22 cellular contexts compared by ENCODE assay signal in the genomic region with DNA sequence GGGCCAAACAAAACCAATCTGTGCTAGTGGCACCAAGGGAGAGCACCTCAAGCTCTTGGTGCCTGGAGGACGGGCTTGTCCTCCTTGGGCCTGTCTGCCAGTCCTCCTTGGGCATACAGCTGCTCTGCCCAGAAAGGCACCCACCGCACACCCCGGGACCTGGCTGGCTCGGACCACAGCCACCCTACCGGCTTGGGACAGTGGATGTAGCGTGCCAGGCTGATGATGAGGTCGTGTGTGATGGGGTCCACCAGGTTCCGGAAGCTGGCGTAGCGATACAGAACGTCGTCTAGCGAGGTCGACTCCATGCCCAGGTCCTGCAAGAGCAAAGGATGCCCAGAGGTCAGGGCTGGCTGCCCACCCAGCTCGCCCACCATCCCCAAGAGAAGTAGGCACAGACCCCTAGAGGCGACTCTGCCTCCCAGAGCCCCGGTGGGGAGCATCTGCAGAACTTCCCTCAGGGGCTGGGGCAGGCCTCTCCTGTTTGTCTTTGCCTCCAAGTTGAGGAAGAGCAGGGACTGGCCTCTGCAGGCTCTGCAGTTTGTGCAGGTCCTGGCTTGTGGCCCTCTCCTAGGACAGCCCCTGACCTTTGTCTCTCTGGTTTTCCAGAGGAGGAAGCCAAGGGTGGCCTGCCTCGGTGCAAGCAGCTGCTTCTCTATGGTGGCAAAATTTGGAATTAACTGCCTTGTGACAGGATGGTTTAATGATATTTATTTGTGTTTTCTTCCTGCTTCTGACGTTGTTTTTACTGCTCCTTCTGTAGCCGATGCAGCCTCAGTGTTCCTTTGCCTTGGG. TPM values are rescaled to one million over a fixed set of nuclear protein-coding genes. Genes with fewer than 3 reads are reported as not detected.
DNase-seq lines count a peak whose midpoint lies in the region; ATAC-seq and TF ChIP-seq lines count a peak whose summit lies in the region.
"Had no signal": no experiment of that assay in that cellular context is flagged by ENCODE, and none has a peak within 500 bp of the region (broad histone marks: within the 10 kb centered on the region; RNA-seq: fewer than 3 reads in every experiment).

No MANE protein-coding gene starts in this region.

- H2AFZ ChIP-seq in osteoblast (ENCODE audit: low read length) = no peak overlapping the region

- H3K27me3 ChIP-seq in osteoblast (ENCODE audit: insufficient read depth, low read length) = no peaks in the 10 kb centered on the region

- H3K4me3 ChIP-seq in osteoblast (ENCODE audit: insufficient read depth, low read length) = no peak overlapping the region

- no peaks in the 10 kb centered on the region for H3K9me3 ChIP-seq in osteoblast (ENCODE audit: low read depth, low read length)

- H3K27me3 Mint-ChIP-seq in T-helper 1 cell treated with Interleukin-12 subunit alpha and Interleukin-12 subunit beta and Interleukin-4 antibody, amounts not matched to agents 30 μg/mL and 1 μg/mL, for 36 hours (ENCODE audit: low read depth) = no peaks in the 10 kb centered on the region
- H3K27me3 Mint-ChIP-seq in WTC11 (ENCODE audit: low read depth) = no peaks in the 10 kb centered on the region; the same call in 1 of the 2 replicates
- no peaks in the 10 kb centered on the region for H3K27me3 Mint-ChIP-seq in activated CD8-positive, alpha-beta memory T cell treated with anti-CD3 and anti-CD28 coated beads, Interleukin-2, amount 10 ng/mL, durations not matched to agents 7 days and 5 days

- H3K36me3 ChIP-seq in osteoblast (ENCODE audit: insufficient read depth, low read length) = peaks cover 6% of the 10 kb centered on the region

- no peak overlapping the region for H3K4me3 Mint-ChIP-seq in T-helper 1 cell treated with Interleukin-12 subunit alpha and Interleukin-12 subunit beta and Interleukin-4 antibody, amounts not matched to agents 30 μg/mL and 1 μg/mL, for 36 hours
- H3K4me3 Mint-ChIP-seq in WTC11 = no peak overlapping the region
- no peak overlapping the region for H3K4me3 Mint-ChIP-seq in activated CD8-positive, alpha-beta memory T cell treated with anti-CD3 and anti-CD28 coated beads, Interleukin-2, amount 10 ng/mL, durations not matched to agents 7 days and 5 days
- H3K4me3 Mint-ChIP-seq: CD14-positive monocyte had no signal

- no peaks in the 10 kb centered on the region for H3K4me1 Mint-ChIP-seq in T-helper 1 cell treated with Interleukin-12 subunit alpha and Interleukin-12 subunit beta and Interleukin-4 antibody, amounts not matched to agents 30 μg/mL and 1 μg/mL, for 36 hours (ENCODE audit: low read depth)
- peaks cover 54% of the 10 kb centered on the region for H3K4me1 Mint-ChIP-seq in WTC11
- H3K4me1 Mint-ChIP-seq in activated CD8-positive, alpha-beta memory T cell treated with anti-CD3 and anti-CD28 coated beads, Interleukin-2, amount 10 ng/mL, durations not matched to agents 7 days and 5 days = no peaks in the 10 kb centered on the region

- CTCF ChIA-PET in WTC11 (lab: Charles Lee) = interaction anchor here (0.7 to 7.6 kb wide), 7 partner anchors 9 to 127 kb away, joined by 3 to 56 read pairs (median 4); no protein-coding TSS in a partner anchor
- CTCF ChIA-PET in activated CD8-positive, alpha-beta memory T cell treated with anti-CD3 and anti-CD28 coated beads, Interleukin-2, amount 10 ng/mL, durations not matched to agents 7 days and 5 days (lab: Charles Lee) = interaction anchor here (1.4 kb wide), 1 partner anchor 9 kb away, joined by 4 read pairs; no protein-coding TSS in a partner anchor

- H3K4me1 ChIP-seq in osteoblast (ENCODE audit: insufficient read depth, low read length) = no peaks in the 10 kb centered on the region

- no peaks in the 10 kb centered on the region for H3K9me3 Mint-ChIP-seq in T-helper 1 cell treated with Interleukin-12 subunit alpha and Interleukin-12 subunit beta and Interleukin-4 antibody, amounts not matched to agents 30 μg/mL and 1 μg/mL, for 36 hours
- H3K9me3 Mint-ChIP-seq in WTC11 = no peaks in the 10 kb centered on the region
- no peaks in the 10 kb centered on the region for H3K9me3 Mint-ChIP-seq in activated CD8-positive, alpha-beta memory T cell treated with anti-CD3 and anti-CD28 coated beads, Interleukin-2, amount 10 ng/mL, durations not matched to agents 7 days and 5 days (ENCODE audit: low read depth)
- H3K9me3 Mint-ChIP-seq: CD14-positive monocyte had no signal

- POLR2A ChIA-PET in WTC11 (lab: Charles Lee) = no interaction called here

- TF ChIP-seq CTCF in WTC11 (IDR thresholded peaks at IDR 0.05) (no peak), osteoblast (IDR thresholded peaks at IDR 0.05; ENCODE audit: extremely low read depth, low read depth, low read length) (no peak)

- H3K36me3 Mint-ChIP-seq in T-helper 1 cell treated with Interleukin-12 subunit alpha and Interleukin-12 subunit beta and Interleukin-4 antibody, amounts not matched to agents 30 μg/mL and 1 μg/mL, for 36 hours (ENCODE audit: low read depth) = no peaks in the 10 kb centered on the region
- H3K36me3 Mint-ChIP-seq in WTC11 = peaks cover 13% of the 10 kb centered on the region; the same call in 1 of the 2 replicates
- peaks cover 1% of the 10 kb centered on the region for H3K36me3 Mint-ChIP-seq in activated CD8-positive, alpha-beta memory T cell treated with anti-CD3 and anti-CD28 coated beads, Interleukin-2, amount 10 ng/mL, durations not matched to agents 7 days and 5 days

- DNase-seq in T-helper 1 cell = no peak
- no peak for DNase-seq in WTC11 (ENCODE audit: low spot score)
- no peak for DNase-seq in left lobe of liver (ENCODE audit: low spot score)
- DNase-seq in osteoblast (ENCODE audit: insufficient read length, low spot score, missing footprints) = peak; percentile 62
- DNase-seq in activated naive CD4-positive, alpha-beta T cell treated with anti-CD3 and anti-CD28 coated beads, Interleukin-2, amount 50 U/mL, for 16 hours = no peak
- DNase-seq in activated CD8-positive, alpha-beta memory T cell treated with anti-CD3 and anti-CD28 coated beads, Interleukin-2, amount 10 ng/mL, durations not matched to agents 7 days and 5 days = no peak
- DNase-seq: AML-193, DMS 273 treated with DMSO at 0.1 percent for 48 hours, DND-41, HCEC 1CT, KG1, NCI-H1105 treated with DMSO at 0.1 percent for 48 hours, NCI-H1694, NCI-H2081 treated with DMSO at 0.1 percent for 48 hours, NCI-H510A, NCI-H748 treated with DMSO at 0.1 percent for 48 hours, OCI-M1, SHP77 treated with DMSO at 0.1 percent for 48 hours had no signal

- no peak overlapping the region for H3K27ac ChIP-seq in osteoblast (ENCODE audit: low read depth, low read length)
- H3K27ac ChIP-seq: 22Rv1 had no signal

- H4K20me1 ChIP-seq in osteoblast (ENCODE audit: insufficient read depth, low read length) = peaks cover 15% of the 10 kb centered on the region

- peak overlapping the region; percentile 13 for H3K27ac Mint-ChIP-seq in T-helper 1 cell treated with Interleukin-12 subunit alpha and Interleukin-12 subunit beta and Interleukin-4 antibody, amounts not matched to agents 30 μg/mL and 1 μg/mL, for 36 hours
- H3K27ac Mint-ChIP-seq in WTC11 = peak overlapping the region; percentile 43; the same call in 1 of the 2 replicates
- H3K27ac Mint-ChIP-seq in activated CD8-positive, alpha-beta memory T cell treated with anti-CD3 and anti-CD28 coated beads, Interleukin-2, amount 10 ng/mL, durations not matched to agents 7 days and 5 days = no peak overlapping the region

- no peaks in the 10 kb centered on the region for H3K79me2 ChIP-seq in osteoblast (ENCODE audit: insufficient read depth, low read length)

- H3K4me2 ChIP-seq in osteoblast (ENCODE audit: insufficient read depth, low read length) = no peak overlapping the region

- ATAC-seq in WTC11 = no peak
- ATAC-seq in left lobe of liver = peak; percentile 81
- ATAC-seq in activated CD8-positive, alpha-beta memory T cell treated with anti-CD3 and anti-CD28 coated beads, Interleukin-2, amount 10 ng/mL, durations not matched to agents 7 days and 5 days = no peak
- no peak for ATAC-seq in HG03097 (IDR thresholded peaks at IDR 0.05; ENCODE audit: low FRiP score, unreplicated experiment)

TF ChIP-seq in WTC11, 78 proteins besides CTCF, POLR2A, EP300 and RAD21 (continues in another document):
- TF ChIP-seq TCF7 (CRISPR knock-in tag; IDR thresholded peaks at IDR 0.05; ENCODE audit: low read depth) (no peak), GRHL2 (CRISPR knock-in tag; IDR thresholded peaks at IDR 0.05; ENCODE audit: insufficient replicate concordance, severe bottlenecking) (no peak), NFATC4 (CRISPR knock-in tag; IDR thresholded peaks at IDR 0.05) (no peak), ZNF671 (CRISPR knock-in tag; IDR thresholded peaks at IDR 0.05) (no peak)
- TF ChIP-seq, protein P1, sequence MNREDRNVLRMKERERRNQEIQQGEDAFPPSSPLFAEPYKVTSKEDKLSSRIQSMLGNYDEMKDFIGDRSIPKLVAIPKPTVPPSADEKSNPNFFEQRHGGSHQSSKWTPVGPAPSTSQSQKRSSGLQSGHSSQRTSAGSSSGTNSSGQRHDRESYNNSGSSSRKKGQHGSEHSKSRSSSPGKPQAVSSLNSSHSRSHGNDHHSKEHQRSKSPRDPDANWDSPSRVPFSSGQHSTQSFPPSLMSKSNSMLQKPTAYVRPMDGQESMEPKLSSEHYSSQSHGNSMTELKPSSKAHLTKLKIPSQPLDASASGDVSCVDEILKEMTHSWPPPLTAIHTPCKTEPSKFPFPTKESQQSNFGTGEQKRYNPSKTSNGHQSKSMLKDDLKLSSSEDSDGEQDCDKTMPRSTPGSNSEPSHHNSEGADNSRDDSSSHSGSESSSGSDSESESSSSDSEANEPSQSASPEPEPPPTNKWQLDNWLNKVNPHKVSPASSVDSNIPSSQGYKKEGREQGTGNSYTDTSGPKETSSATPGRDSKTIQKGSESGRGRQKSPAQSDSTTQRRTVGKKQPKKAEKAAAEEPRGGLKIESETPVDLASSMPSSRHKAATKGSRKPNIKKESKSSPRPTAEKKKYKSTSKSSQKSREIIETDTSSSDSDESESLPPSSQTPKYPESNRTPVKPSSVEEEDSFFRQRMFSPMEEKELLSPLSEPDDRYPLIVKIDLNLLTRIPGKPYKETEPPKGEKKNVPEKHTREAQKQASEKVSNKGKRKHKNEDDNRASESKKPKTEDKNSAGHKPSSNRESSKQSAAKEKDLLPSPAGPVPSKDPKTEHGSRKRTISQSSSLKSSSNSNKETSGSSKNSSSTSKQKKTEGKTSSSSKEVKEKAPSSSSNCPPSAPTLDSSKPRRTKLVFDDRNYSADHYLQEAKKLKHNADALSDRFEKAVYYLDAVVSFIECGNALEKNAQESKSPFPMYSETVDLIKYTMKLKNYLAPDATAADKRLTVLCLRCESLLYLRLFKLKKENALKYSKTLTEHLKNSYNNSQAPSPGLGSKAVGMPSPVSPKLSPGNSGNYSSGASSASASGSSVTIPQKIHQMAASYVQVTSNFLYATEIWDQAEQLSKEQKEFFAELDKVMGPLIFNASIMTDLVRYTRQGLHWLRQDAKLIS (CRISPR knock-in tag; IDR thresholded peaks at IDR 0.05; ENCODE audit: borderline replicate concordance) = no peak

RNA-seq across cellular contexts. Expression of a gene that starts 29.7 kb away (rescaled TPM):
- total RNA-seq in WTC11 (2021) (13.7 to 22.9 TPM (median 14.7 TPM) in 3 replicates), left lobe of liver (0.13 TPM), osteoblast (0.88 and 1.4 TPM in 2 replicates)
- 1 to 10 TPM; 3.0 to 4.6 TPM for total RNA-seq in activated CD8-positive, alpha-beta memory T cell treated with anti-CD3 and anti-CD28 coated beads, Interleukin-2, amount 10 ng/mL, durations not matched to agents 7 days and 5 days

RNA-seq across cellular contexts. Expression of a gene that starts 46.9 kb away (rescaled TPM):
- total RNA-seq in WTC11 (2021) (3.5 to 4.9 TPM (median 4.3 TPM) in 3 replicates), left lobe of liver (3.1 TPM), osteoblast (62.5 and 71.3 TPM in 2 replicates)
- 100 to 1,000 TPM; 124 to 129 TPM for total RNA-seq in activated CD8-positive, alpha-beta memory T cell treated with anti-CD3 and anti-CD28 coated beads, Interleukin-2, amount 10 ng/mL, durations not matched to agents 7 days and 5 days

Comparison
In these comparisons a context has a peak if more than half of its experiments do, and no peak if none do; other contexts are left out.
1. RNA of a gene that starts 46.9 kb away (total RNA-seq): 124 to 129 TPM in activated CD8-positive, alpha-beta memory T cell treated with anti-CD3 and anti-CD28 coated beads, Interleukin-2, amount 10 ng/mL, durations not matched to agents 7 days and 5 days and 62.5 to 71.3 TPM in osteoblast; 3.5 to 4.9 TPM in WTC11 and 3.1 TPM in left lobe of liver (single experiment); every median in the first group is over 10 times any median in the second.